In genomic region chr12:4604684-4605193, GRCh38 we compare ENCODE assay signal across 1 cellular context.
TF ChIP-seq lines count a peak whose summit lies in the region.

No MANE protein-coding gene starts in this region.

TF ChIP-seq in HepG2, 621 proteins besides CTCF, POLR2A, EP300 and RAD21 (continued from another document and continues in another):
- TF ChIP-seq JARID2 (CRISPR knock-in tag; IDR thresholded peaks at IDR 0.05; ENCODE audit: insufficient replicate concordance) (no peak), ZFP62 (CRISPR knock-in tag; IDR thresholded peaks at IDR 0.05) (no peak), PBX2 (CRISPR knock-in tag; IDR thresholded peaks at IDR 0.05) (no peak), ZNF234 (CRISPR knock-in tag; conservative IDR thresholded peaks at IDR 0.05) (no peak), BHLHE40 (IDR thresholded peaks at IDR 0.05; ENCODE audit: low read length) (no peak), ZBTB20 (CRISPR knock-in tag; IDR thresholded peaks at IDR 0.05; ENCODE audit: borderline replicate concordance, low read depth) (no peak), HMG20B (CRISPR knock-in tag; conservative IDR thresholded peaks at IDR 0.05) (no peak), BCL6 (CRISPR knock-in tag; IDR thresholded peaks at IDR 0.05) (no peak), MAZ (IDR thresholded peaks at IDR 0.05; ENCODE audit: borderline replicate concordance, low read depth, low read length) (no peak), MAZ (CRISPR knock-in tag; IDR thresholded peaks at IDR 0.05; ENCODE audit: low read depth) (no peak), ZNF3 (CRISPR knock-in tag; IDR thresholded peaks at IDR 0.05) (no peak), ZNF34 (CRISPR knock-in tag; IDR thresholded peaks at IDR 0.05; ENCODE audit: borderline replicate concordance) (no peak), TP53 (CRISPR knock-in tag; conservative IDR thresholded peaks at IDR 0.05) (no peak), ZNF510 (CRISPR knock-in tag; IDR thresholded peaks at IDR 0.05; ENCODE audit: low read depth) (no peak), LRRFIP1 (CRISPR knock-in tag; conservative IDR thresholded peaks at IDR 0.05) (no peak), NFATC3 (CRISPR knock-in tag; IDR thresholded peaks at IDR 0.05) (no peak), PAXIP1 (CRISPR knock-in tag; conservative IDR thresholded peaks at IDR 0.05) (no peak), ZNF572 (CRISPR knock-in tag; IDR thresholded peaks at IDR 0.05) (0 out of 2 replicates have a peak, but pooled peaks have one; percentile 67), ZNF607 (CRISPR knock-in tag; IDR thresholded peaks at IDR 0.05; ENCODE audit: borderline replicate concordance) (0 out of 2 replicates have a peak, but pooled peaks have one; percentile 35), MZF1 (CRISPR knock-in tag; IDR thresholded peaks at IDR 0.05; ENCODE audit: borderline replicate concordance) (no peak), ZSCAN25 (CRISPR knock-in tag; IDR thresholded peaks at IDR 0.05) (no peak), BORCS8-MEF2B (CRISPR knock-in tag; IDR thresholded peaks at IDR 0.05) (0 out of 2 replicates have a peak, but pooled peaks have one; percentile 51), CENPT (CRISPR knock-in tag; IDR thresholded peaks at IDR 0.05; ENCODE audit: low read depth) (no peak), ZNF207 (IDR thresholded peaks at IDR 0.05; ENCODE audit: borderline replicate concordance) (no peak), GMEB1 (CRISPR knock-in tag; IDR thresholded peaks at IDR 0.05; ENCODE audit: borderline replicate concordance) (peak; percentile 47; the same call in 1 of the 2 replicates), ZNF501 (CRISPR knock-in tag; IDR thresholded peaks at IDR 0.05) (peak; percentile 67), AFF4 (CRISPR knock-in tag; IDR thresholded peaks at IDR 0.05) (no peak), ZNF331 (CRISPR knock-in tag; IDR thresholded peaks at IDR 0.05) (0 out of 2 replicates have a peak, but pooled peaks have one; percentile 12), TAF15 (IDR thresholded peaks at IDR 0.05; ENCODE audit: low read depth, low read length, poor library complexity, severe bottlenecking) (no peak), SPEN (CRISPR knock-in tag; IDR thresholded peaks at IDR 0.05; ENCODE audit: low read depth) (peak; percentile 69), SATB2 (CRISPR knock-in tag; IDR thresholded peaks at IDR 0.05) (no peak), SCMH1 (CRISPR knock-in tag; IDR thresholded peaks at IDR 0.05; ENCODE audit: borderline replicate concordance) (no peak), HMGA1 (CRISPR knock-in tag; conservative IDR thresholded peaks at IDR 0.05) (no peak), CBX1 (IDR thresholded peaks at IDR 0.05; ENCODE audit: low read depth) (no peak), BRCA1 (CRISPR knock-in tag; IDR thresholded peaks at IDR 0.05) (no peak), ARNT2 (CRISPR knock-in tag; IDR thresholded peaks at IDR 0.05; ENCODE audit: low read depth) (no peak)
- TF ChIP-seq, protein P1, sequence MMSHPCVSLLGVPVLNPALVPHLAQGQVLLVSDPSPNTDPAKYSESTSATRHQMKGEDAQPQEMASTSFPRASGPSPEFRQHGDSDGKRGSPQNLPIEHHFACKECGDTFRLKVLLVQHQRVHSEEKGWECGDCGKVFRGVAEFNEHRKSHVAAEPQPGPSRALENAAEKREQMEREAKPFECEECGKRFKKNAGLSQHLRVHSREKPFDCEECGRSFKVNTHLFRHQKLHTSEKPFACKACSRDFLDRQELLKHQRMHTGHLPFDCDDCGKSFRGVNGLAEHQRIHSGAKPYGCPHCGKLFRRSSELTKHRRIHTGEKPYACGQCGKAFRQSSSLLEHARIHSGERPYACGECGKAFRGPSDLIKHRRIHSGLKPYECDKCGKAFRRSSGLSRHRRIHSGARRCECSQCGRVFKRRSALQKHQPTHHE (CRISPR knock-in tag; IDR thresholded peaks at IDR 0.05; ENCODE audit: borderline replicate concordance): no peak
- TF ChIP-seq, protein P2, sequence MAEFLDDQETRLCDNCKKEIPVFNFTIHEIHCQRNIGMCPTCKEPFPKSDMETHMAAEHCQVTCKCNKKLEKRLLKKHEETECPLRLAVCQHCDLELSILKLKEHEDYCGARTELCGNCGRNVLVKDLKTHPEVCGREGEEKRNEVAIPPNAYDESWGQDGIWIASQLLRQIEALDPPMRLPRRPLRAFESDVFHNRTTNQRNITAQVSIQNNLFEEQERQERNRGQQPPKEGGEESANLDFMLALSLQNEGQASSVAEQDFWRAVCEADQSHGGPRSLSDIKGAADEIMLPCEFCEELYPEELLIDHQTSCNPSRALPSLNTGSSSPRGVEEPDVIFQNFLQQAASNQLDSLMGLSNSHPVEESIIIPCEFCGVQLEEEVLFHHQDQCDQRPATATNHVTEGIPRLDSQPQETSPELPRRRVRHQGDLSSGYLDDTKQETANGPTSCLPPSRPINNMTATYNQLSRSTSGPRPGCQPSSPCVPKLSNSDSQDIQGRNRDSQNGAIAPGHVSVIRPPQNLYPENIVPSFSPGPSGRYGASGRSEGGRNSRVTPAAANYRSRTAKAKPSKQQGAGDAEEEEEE (CRISPR knock-in tag; IDR thresholded peaks at IDR 0.05; ENCODE audit: borderline replicate concordance): no peak
- TF ChIP-seq, protein P3, sequence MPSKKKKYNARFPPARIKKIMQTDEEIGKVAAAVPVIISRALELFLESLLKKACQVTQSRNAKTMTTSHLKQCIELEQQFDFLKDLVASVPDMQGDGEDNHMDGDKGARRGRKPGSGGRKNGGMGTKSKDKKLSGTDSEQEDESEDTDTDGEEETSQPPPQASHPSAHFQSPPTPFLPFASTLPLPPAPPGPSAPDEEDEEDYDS (CRISPR knock-in tag; IDR thresholded peaks at IDR 0.05): no peak; the same call in 1 of the 2 replicates
- TF ChIP-seq, protein P4, sequence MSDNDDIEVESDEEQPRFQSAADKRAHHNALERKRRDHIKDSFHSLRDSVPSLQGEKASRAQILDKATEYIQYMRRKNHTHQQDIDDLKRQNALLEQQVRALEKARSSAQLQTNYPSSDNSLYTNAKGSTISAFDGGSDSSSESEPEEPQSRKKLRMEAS (IDR thresholded peaks at IDR 0.05): peak; percentile 72
- TF ChIP-seq, protein P5, sequence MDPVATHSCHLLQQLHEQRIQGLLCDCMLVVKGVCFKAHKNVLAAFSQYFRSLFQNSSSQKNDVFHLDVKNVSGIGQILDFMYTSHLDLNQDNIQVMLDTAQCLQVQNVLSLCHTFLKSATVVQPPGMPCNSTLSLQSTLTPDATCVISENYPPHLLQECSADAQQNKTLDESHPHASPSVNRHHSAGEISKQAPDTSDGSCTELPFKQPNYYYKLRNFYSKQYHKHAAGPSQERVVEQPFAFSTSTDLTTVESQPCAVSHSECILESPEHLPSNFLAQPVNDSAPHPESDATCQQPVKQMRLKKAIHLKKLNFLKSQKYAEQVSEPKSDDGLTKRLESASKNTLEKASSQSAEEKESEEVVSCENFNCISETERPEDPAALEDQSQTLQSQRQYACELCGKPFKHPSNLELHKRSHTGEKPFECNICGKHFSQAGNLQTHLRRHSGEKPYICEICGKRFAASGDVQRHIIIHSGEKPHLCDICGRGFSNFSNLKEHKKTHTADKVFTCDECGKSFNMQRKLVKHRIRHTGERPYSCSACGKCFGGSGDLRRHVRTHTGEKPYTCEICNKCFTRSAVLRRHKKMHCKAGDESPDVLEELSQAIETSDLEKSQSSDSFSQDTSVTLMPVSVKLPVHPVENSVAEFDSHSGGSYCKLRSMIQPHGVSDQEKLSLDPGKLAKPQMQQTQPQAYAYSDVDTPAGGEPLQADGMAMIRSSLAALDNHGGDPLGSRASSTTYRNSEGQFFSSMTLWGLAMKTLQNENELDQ (CRISPR knock-in tag; IDR thresholded peaks at IDR 0.05; ENCODE audit: borderline replicate concordance): no peak
